Comparison of ENCODE assay signal across 8 cellular contexts in genomic region chr5:38846379-38846967, GRCh38. TPM values are rescaled to one million over a fixed set of nuclear protein-coding genes. Genes with fewer than 3 reads are reported as not detected.
DNase-seq lines count a peak whose midpoint lies in the region; ATAC-seq and TF ChIP-seq lines count a peak whose summit lies in the region.

No MANE protein-coding gene starts in this region.

- no peaks in the 10 kb centered on the region for H3K79me2 ChIP-seq in neural progenitor cell (ENCODE audit: low read depth)

- no peaks in the 10 kb centered on the region for H3K36me3 Mint-ChIP-seq in neural progenitor cell

- CTCF ChIA-PET in BJ (lab: Yijun Ruan, JAX) (interaction anchor here (1.4 to 2.0 kb wide), 2 partner anchors 235 to 405 kb away, joined by 4 to 6 read pairs; no protein-coding TSS in a partner anchor), Panc1 (lab: Charles Lee) (no interaction called here)

- peak overlapping the region; percentile 86 for H3K4me2 ChIP-seq in neural progenitor cell

- no peak for TF ChIP-seq CTCF in BJ (IDR thresholded peaks at IDR 0.05; ENCODE audit: insufficient read depth, low read depth, low read length)
- no peak for TF ChIP-seq CTCF in Panc1 (IDR thresholded peaks at IDR 0.05)
- no peak for TF ChIP-seq CTCF in epithelial cell of proximal tubule (conservative IDR thresholded peaks at IDR 0.05; ENCODE audit: low read depth, low read length)
- TF ChIP-seq CTCF in neural progenitor cell (IDR thresholded peaks at IDR 0.05): no peak

- H3K36me3 ChIP-seq in BJ (ENCODE audit: control insufficient read depth, insufficient read depth, low read length): peaks cover 6% of the 10 kb centered on the region
- H3K36me3 ChIP-seq in Panc1 (ENCODE audit: control insufficient read depth, insufficient read depth, low read length): no peaks in the 10 kb centered on the region
- no peaks in the 10 kb centered on the region for H3K36me3 ChIP-seq in neural progenitor cell

- H3K4me3 ChIP-seq in BJ (ENCODE audit: low read depth, low read length) (peak overlapping the region; percentile 96), Panc1 (ENCODE audit: low read depth in 2 of 2, low read length in 2 of 2) (peak overlapping the region; percentile 85 to 99), epithelial cell of proximal tubule (ENCODE audit: low read depth, low read length) (peak overlapping the region; percentile 89), neural progenitor cell (peak overlapping the region; percentile 70)

- H3K4me1 Mint-ChIP-seq in neural progenitor cell: peaks cover 3% of the 10 kb centered on the region

- H3K9ac ChIP-seq in neural progenitor cell: no peak overlapping the region

- intact Hi-C loops in Panc1 (cut with micrococcal nuclease; ENCODE audit: unreplicated experiment): loop anchor here (10.0 kb wide), 1 partner anchor 228 kb away; the partner anchor contains the start of gene RICTOR

- in situ Hi-C loops in Panc1 (cut with HindIII; ENCODE audit: low pct_unique_long_range_greater_than_20kb, low sequenced_read_pairs): no loop called here

- H3K27ac ChIP-seq in Panc1 (ENCODE audit: low read length) (peak overlapping the region; percentile 98), neural progenitor cell (no peak overlapping the region)

- peaks cover 13% of the 10 kb centered on the region for H3K9me3 Mint-ChIP-seq in neural progenitor cell

- H2AFZ ChIP-seq in neural progenitor cell (replicated peaks): peak overlapping the region; percentile 98

- ATAC-seq in Panc1: peak; percentile 7; the same call in 1 of the 2 replicates
- no peak for ATAC-seq in GM18519 (IDR thresholded peaks at IDR 0.05; ENCODE audit: low FRiP score, unreplicated experiment)
- ATAC-seq in GM21367 (IDR thresholded peaks at IDR 0.05; ENCODE audit: unreplicated experiment): no peak

- H4K20me1 ChIP-seq in neural progenitor cell (ENCODE audit: low read depth): peaks cover 6% of the 10 kb centered on the region

- H3K27me3 ChIP-seq in BJ (ENCODE audit: control insufficient read depth, insufficient read depth, low read length) (no peaks in the 10 kb centered on the region), Panc1 (ENCODE audit: control insufficient read depth, insufficient read depth, low read length) (no peaks in the 10 kb centered on the region), neural progenitor cell (peaks cover 55% of the 10 kb centered on the region)

- peaks cover 16% of the 10 kb centered on the region for H3F3A ChIP-seq in neural progenitor cell (ENCODE audit: low read depth)

- no peak overlapping the region for H3K27ac Mint-ChIP-seq in neural progenitor cell

- POLR2A ChIA-PET in BJ (lab: Charles Lee) (interaction anchor here (0.6 kb wide), 2 partner anchors 26 to 119 kb away, joined by 3 to 5 read pairs; no protein-coding TSS in a partner anchor), Panc1 (lab: Charles Lee) (interaction anchor here (0.7 kb wide), 1 partner anchor 16 kb away, joined by 3 read pairs; no protein-coding TSS in a partner anchor)

- no TSS peak for BruUV-seq in Panc1 (replicated peaks; lab: Mats Ljungman, UMichigan)

- no peaks in the 10 kb centered on the region for H3K9me3 ChIP-seq in Panc1 (ENCODE audit: control insufficient read depth, insufficient read depth, low read depth, low read length)
- H3K9me3 ChIP-seq in neural progenitor cell (ENCODE audit: low read depth): no peaks in the 10 kb centered on the region

- peaks cover 28% of the 10 kb centered on the region for H3K27me3 Mint-ChIP-seq in neural progenitor cell (ENCODE audit: insufficient read depth, low read depth)

- no peak for DNase-seq in BJ (ENCODE audit: low read depth)
- no peak for DNase-seq in Panc1 (ENCODE audit: low read depth, low spot score)
- DNase-seq in epithelial cell of proximal tubule (ENCODE audit: low read depth): no peak
- no peak for DNase-seq in neural progenitor cell (ENCODE audit: low spot score)
- DNase-seq in DMS153 treated with DMSO at 0.1 percent for 48 hours (lab: John Stamatoyannopoulos, UW; ENCODE audit: unreplicated experiment): no peak
- no peak for DNase-seq in NCI-H69 (lab: John Stamatoyannopoulos, UW)

- peak overlapping the region; percentile 88 for H3K4me3 Mint-ChIP-seq in neural progenitor cell

- H3K4me1 ChIP-seq in Panc1 (ENCODE audit: control insufficient read depth, insufficient read depth, low read length) (peaks cover 18% of the 10 kb centered on the region), neural progenitor cell (no peaks in the 10 kb centered on the region)

RNA-seq across cellular contexts. Expression of gene OSMR, which starts 0.7 kb away (rescaled TPM):
- 43.4 and 53.3 TPM in 2 replicates for polyA plus RNA-seq in BJ (2011; rRNA removed)
- polyA minus RNA-seq in BJ (2011; rRNA and poly(A)+ RNA removed): 33.3 and 41.2 TPM in 2 replicates
- 82.4 TPM for total RNA-seq in Panc1 (2021; ENCODE audit: unreplicated experiment)
- polyA plus RNA-seq in Panc1 (2012; ENCODE audit: insufficient read length): 45.1 TPM
- 20.1 and 25.5 TPM in 2 replicates for total RNA-seq in epithelial cell of proximal tubule
- total RNA-seq in neural progenitor cell (ENCODE audit: low replicate concordance): 0.22 and 0.58 TPM in 2 replicates

Comparison
In these comparisons a context has a peak if more than half of its experiments do, and no peak if none do; other contexts are left out.
1. RNA of gene OSMR, which starts 0.7 kb away (total RNA-seq): 82.4 TPM in Panc1 (single experiment) and 20.1 to 25.5 TPM in epithelial cell of proximal tubule; 0.22 to 0.58 TPM in neural progenitor cell; every median in the first group is over 10 times any median in the second.
2. Peak in every context shown above with its lines, with median percentiles within 50 percentile points of each other: H3K4me3 ChIP-seq.